In genomic region chr19:45424191-45425058, GRCh38 we compare ENCODE assay signal across 8 cellular contexts. TPM values are rescaled to one million over a fixed set of nuclear protein-coding genes. Genes with fewer than 3 reads are reported as not detected.
DNase-seq lines count a peak whose midpoint lies in the region; ATAC-seq and TF ChIP-seq lines count a peak whose summit lies in the region.

No MANE protein-coding gene starts in this region.

- ATAC-seq in GM18502 (IDR thresholded peaks at IDR 0.05; ENCODE audit: poor library complexity, unreplicated experiment) (peak; percentile 11), HG03565 (IDR thresholded peaks at IDR 0.05; ENCODE audit: unreplicated experiment) (no peak)
- peak; percentile 29 for ATAC-seq in activated CD8-positive, alpha-beta T cell treated with anti-CD3 and anti-CD28 coated beads, Interleukin-2, amount 10 ng/mL, durations not matched to agents 7 days and 5 days

- TF ChIP-seq CTCF in nephron progenitor cell (IDR thresholded peaks at IDR 0.05), result no peak

- DNase-seq in AG08396 (ENCODE audit: low spot score), result peak; percentile 84
- DNase-seq in NCI-H1694 (lab: John Stamatoyannopoulos, UW), result peak; percentile 41
- peak; percentile 56 for DNase-seq in activated CD8-positive, alpha-beta T cell treated with anti-CD3 and anti-CD28 coated beads, Interleukin-2, amount 10 ng/mL, durations not matched to agents 7 days and 5 days
- peak; percentile 86 for DNase-seq in fibroblast of peridontal ligament (ENCODE audit: extremely low read depth)
- DNase-seq in nephron progenitor cell, result peak; percentile 45
- no peak for DNase-seq in NCI-H187 (lab: John Stamatoyannopoulos, UW)

- peaks cover 9% of the 10 kb centered on the region for H3K27me3 Mint-ChIP-seq in activated CD8-positive, alpha-beta T cell treated with anti-CD3 and anti-CD28 coated beads, Interleukin-2, amount 10 ng/mL, durations not matched to agents 7 days and 5 days (ENCODE audit: low read depth)
- peaks cover 14% of the 10 kb centered on the region for H3K27me3 Mint-ChIP-seq in nephron progenitor cell (ENCODE audit: low read depth, poor library complexity)

- peaks cover 15% of the 10 kb centered on the region for H3K36me3 Mint-ChIP-seq in activated CD8-positive, alpha-beta T cell treated with anti-CD3 and anti-CD28 coated beads, Interleukin-2, amount 10 ng/mL, durations not matched to agents 7 days and 5 days (ENCODE audit: low read depth)
- peaks cover 10% of the 10 kb centered on the region for H3K36me3 Mint-ChIP-seq in nephron progenitor cell (ENCODE audit: low read depth)

- H3K4me3 Mint-ChIP-seq in activated CD8-positive, alpha-beta T cell treated with anti-CD3 and anti-CD28 coated beads, Interleukin-2, amount 10 ng/mL, durations not matched to agents 7 days and 5 days, result peak overlapping the region; percentile 84
- peak overlapping the region; percentile 94 for H3K4me3 Mint-ChIP-seq in nephron progenitor cell

- no peaks in the 10 kb centered on the region for H3K9me3 Mint-ChIP-seq in activated CD8-positive, alpha-beta T cell treated with anti-CD3 and anti-CD28 coated beads, Interleukin-2, amount 10 ng/mL, durations not matched to agents 7 days and 5 days (ENCODE audit: insufficient read depth)
- H3K9me3 Mint-ChIP-seq in nephron progenitor cell, result no peaks in the 10 kb centered on the region

- peaks cover 66% of the 10 kb centered on the region for H3K4me1 Mint-ChIP-seq in activated CD8-positive, alpha-beta T cell treated with anti-CD3 and anti-CD28 coated beads, Interleukin-2, amount 10 ng/mL, durations not matched to agents 7 days and 5 days (ENCODE audit: low read depth)
- H3K4me1 Mint-ChIP-seq in nephron progenitor cell, result peaks cover 42% of the 10 kb centered on the region

- POLR2A ChIA-PET in activated CD8-positive, alpha-beta T cell treated with anti-CD3 and anti-CD28 coated beads, Interleukin-2, amount 10 ng/mL, durations not matched to agents 7 days and 5 days (lab: Charles Lee), result interaction anchor here (1.0 kb wide), 1 partner anchor 15 kb away, joined by 4 read pairs; no protein-coding TSS in a partner anchor

- CTCF ChIA-PET in activated CD8-positive, alpha-beta T cell treated with anti-CD3 and anti-CD28 coated beads, Interleukin-2, amount 10 ng/mL, durations not matched to agents 7 days and 5 days (lab: Charles Lee), result interaction anchor here (1.1 to 6.1 kb wide), 7 partner anchors 15 to 218 kb away, joined by 3 to 67 read pairs (median 4); partner anchors contain the start of gene PPP1R13L

- peak overlapping the region; percentile 87 for H3K27ac Mint-ChIP-seq in activated CD8-positive, alpha-beta T cell treated with anti-CD3 and anti-CD28 coated beads, Interleukin-2, amount 10 ng/mL, durations not matched to agents 7 days and 5 days
- peak overlapping the region; percentile 98 for H3K27ac Mint-ChIP-seq in nephron progenitor cell

RNA-seq across cellular contexts. Expression of gene ERCC1, which starts 0.7 kb away (rescaled TPM):
- total RNA-seq in activated CD8-positive, alpha-beta T cell treated with anti-CD3 and anti-CD28 coated beads, Interleukin-2, amount 10 ng/mL, durations not matched to agents 7 days and 5 days, result 10 to 100 TPM; 57.5 to 64.8 TPM

RNA-seq across cellular contexts. Expression of gene POLR1G, which starts 18.0 kb away (rescaled TPM):
- total RNA-seq in activated CD8-positive, alpha-beta T cell treated with anti-CD3 and anti-CD28 coated beads, Interleukin-2, amount 10 ng/mL, durations not matched to agents 7 days and 5 days, result 10 to 100 TPM in 1 of 2 experiments, 1 to 10 TPM in 1; 9.5 to 10.6 TPM

RNA-seq across cellular contexts. Expression of gene PPP1R13L, which starts 19.6 kb away (rescaled TPM):
- 10 to 100 TPM; 11.8 to 13.4 TPM for total RNA-seq in activated CD8-positive, alpha-beta T cell treated with anti-CD3 and anti-CD28 coated beads, Interleukin-2, amount 10 ng/mL, durations not matched to agents 7 days and 5 days

RNA-seq across cellular contexts. Expression of gene FOSB, which starts 43.4 kb away (rescaled TPM):
- 100 to 1,000 TPM; 154 to 172 TPM for total RNA-seq in activated CD8-positive, alpha-beta T cell treated with anti-CD3 and anti-CD28 coated beads, Interleukin-2, amount 10 ng/mL, durations not matched to agents 7 days and 5 days

RNA-seq across cellular contexts. Expression of gene ERCC2, which starts 54.1 kb away (rescaled TPM):
- total RNA-seq in activated CD8-positive, alpha-beta T cell treated with anti-CD3 and anti-CD28 coated beads, Interleukin-2, amount 10 ng/mL, durations not matched to agents 7 days and 5 days, result 10 to 100 TPM; 23.7 to 24.4 TPM

Comparison
In these comparisons a context has a peak if more than half of its experiments do, and no peak if none do; other contexts are left out.
1. DNase-seq: peak in AG08396 (single experiment), NCI-H1694 (single experiment), activated CD8-positive, alpha-beta T cell treated with anti-CD3 and anti-CD28 coated beads, Interleukin-2, amount 10 ng/mL, durations not matched to agents 7 days and 5 days (single experiment), fibroblast of peridontal ligament (single experiment) and nephron progenitor cell (single experiment); none in NCI-H187 (0 of 2).